Comparison of ENCODE assay signal across 16 cellular contexts in genomic region chr15:59892995-59893394, GRCh38.
DNase-seq lines count a peak whose midpoint lies in the region; ATAC-seq, FAIRE-seq and TF ChIP-seq lines count a peak whose summit lies in the region.
"Had no signal": no experiment of that assay in that cellular context is flagged by ENCODE, and none has a peak within 500 bp of the region (broad histone marks: within the 10 kb centered on the region; RNA-seq: fewer than 3 reads in every experiment).

No MANE protein-coding gene starts in this region.

- H3K79me2 ChIP-seq in keratinocyte (ENCODE audit: control insufficient read depth, insufficient read depth, low read length), result no peaks in the 10 kb centered on the region
- H3K79me2 ChIP-seq: parathyroid adenoma had no signal

- H3K4me1 Mint-ChIP-seq in CD8-positive, alpha-beta memory T cell, result no peaks in the 10 kb centered on the region
- H3K4me1 Mint-ChIP-seq in activated CD4-positive, alpha-beta memory T cell treated with anti-CD3 and anti-CD28 coated beads, Interleukin-2, amount 10 ng/mL, durations not matched to agents 7 days and 5 days, result no peaks in the 10 kb centered on the region

- CTCF ChIA-PET in CD8-positive, alpha-beta memory T cell (lab: Charles Lee), result no interaction called here
- CTCF ChIA-PET in activated CD4-positive, alpha-beta memory T cell treated with anti-CD3 and anti-CD28 coated beads, Interleukin-2, amount 10 ng/mL, durations not matched to agents 7 days and 5 days (lab: Charles Lee), result no interaction called here

- no peak overlapping the region for H3K27ac Mint-ChIP-seq in CD8-positive, alpha-beta memory T cell
- no peak overlapping the region for H3K27ac Mint-ChIP-seq in activated CD4-positive, alpha-beta memory T cell treated with anti-CD3 and anti-CD28 coated beads, Interleukin-2, amount 10 ng/mL, durations not matched to agents 7 days and 5 days

- dilution Hi-C loops in keratinocyte (cut with MboI; ENCODE audit: extremely low pct_ligation_motif_present, low sequenced_read_pairs), result no loop called here

- no peaks in the 10 kb centered on the region for H3K9me3 Mint-ChIP-seq in CD8-positive, alpha-beta memory T cell
- no peaks in the 10 kb centered on the region for H3K9me3 Mint-ChIP-seq in activated CD4-positive, alpha-beta memory T cell treated with anti-CD3 and anti-CD28 coated beads, Interleukin-2, amount 10 ng/mL, durations not matched to agents 7 days and 5 days

- H3K27me3 Mint-ChIP-seq in CD8-positive, alpha-beta memory T cell, result peaks cover 14 to 51% of the 10 kb centered on the region in 2 donors
- H3K27me3 Mint-ChIP-seq in activated CD4-positive, alpha-beta memory T cell treated with anti-CD3 and anti-CD28 coated beads, Interleukin-2, amount 10 ng/mL, durations not matched to agents 7 days and 5 days, result peaks cover 14% of the 10 kb centered on the region

- peaks cover 4% of the 10 kb centered on the region for H3K27me3 ChIP-seq in keratinocyte (ENCODE audit: control insufficient read depth, extremely low read depth, insufficient read depth, low read length)
- no peaks in the 10 kb centered on the region for H3K27me3 ChIP-seq in CD8-positive, alpha-beta memory T cell (ENCODE audit: insufficient read depth, low read length, poor library complexity, severe bottlenecking)

- H3K36me3 Mint-ChIP-seq in CD8-positive, alpha-beta memory T cell, result no peaks in the 10 kb centered on the region
- H3K36me3 Mint-ChIP-seq in activated CD4-positive, alpha-beta memory T cell treated with anti-CD3 and anti-CD28 coated beads, Interleukin-2, amount 10 ng/mL, durations not matched to agents 7 days and 5 days (ENCODE audit: low read depth), result no peaks in the 10 kb centered on the region

- FAIRE-seq in keratinocyte (lab: Jason Lieb, UNC), result peak; percentile 44
- FAIRE-seq: endometrium, GM18507 had no signal

- in situ Hi-C loops in astrocyte of the spinal cord (cut with HindIII; ENCODE audit: low sequenced_read_pairs), result no loop called here

- no peaks in the 10 kb centered on the region for H3K9me1 ChIP-seq in keratinocyte (ENCODE audit: control insufficient read depth, extremely low read depth, insufficient read depth, low read length)

- no peaks in the 10 kb centered on the region for H4K20me1 ChIP-seq in keratinocyte (ENCODE audit: control insufficient read depth, extremely low read depth, insufficient read depth, low read length)

- no peak for TF ChIP-seq CTCF in astrocyte of the spinal cord (IDR thresholded peaks at IDR 0.05; ENCODE audit: low read depth, low read length)
- no peak for TF ChIP-seq CTCF in keratinocyte (optimal IDR thresholded peaks at IDR 0.05 in 1 of 3, IDR thresholded peaks at IDR 0.05 in 1 of 3, conservative IDR thresholded peaks at IDR 0.05 in 1 of 3; ENCODE audit: extremely low read depth in 1 of 3, insufficient read depth in 2 of 3, low read length in 3 of 3)

- H3K4me3 ChIP-seq in astrocyte of the spinal cord (ENCODE audit: low read depth, low read length), result no peak overlapping the region
- no peak overlapping the region for H3K4me3 ChIP-seq in keratinocyte (ENCODE audit: control insufficient read depth in 2 of 3, extremely low read depth in 1 of 3, insufficient read depth in 2 of 3, low read depth in 1 of 3, low read length in 3 of 3)
- H3K4me3 ChIP-seq in CD8-positive, alpha-beta memory T cell (ENCODE audit: low read length), result no peak overlapping the region
- H3K4me3 ChIP-seq: MG63 had no signal

- no peak overlapping the region for H3K4me3 Mint-ChIP-seq in CD8-positive, alpha-beta memory T cell
- H3K4me3 Mint-ChIP-seq in activated CD4-positive, alpha-beta memory T cell treated with anti-CD3 and anti-CD28 coated beads, Interleukin-2, amount 10 ng/mL, durations not matched to agents 7 days and 5 days, result no peak overlapping the region

- no peak overlapping the region for H3K4me2 ChIP-seq in keratinocyte (ENCODE audit: control insufficient read depth, extremely low read depth, insufficient read depth, low read depth, low read length)

- no peaks in the 10 kb centered on the region for H3K9me3 ChIP-seq in keratinocyte (ENCODE audit: control insufficient read depth, low read depth, low read length)
- H3K9me3 ChIP-seq in CD8-positive, alpha-beta memory T cell (ENCODE audit: low read length), result no peaks in the 10 kb centered on the region
- H3K9me3 ChIP-seq: MG63 had no signal

- H3K4me1 ChIP-seq in keratinocyte (ENCODE audit: control insufficient read depth, extremely low read depth, insufficient read depth, low read length), result no peaks in the 10 kb centered on the region
- no peaks in the 10 kb centered on the region for H3K4me1 ChIP-seq in CD8-positive, alpha-beta memory T cell (ENCODE audit: insufficient read depth, low read length)
- H3K4me1 ChIP-seq: parathyroid adenoma had no signal

- H3K36me3 ChIP-seq in keratinocyte (ENCODE audit: control insufficient read depth in 2 of 2, extremely low read depth in 1 of 2, insufficient read depth in 2 of 2, low read length in 2 of 2), result no peaks in the 10 kb centered on the region
- H3K36me3 ChIP-seq in CD8-positive, alpha-beta memory T cell (ENCODE audit: insufficient read depth, low read length), result no peaks in the 10 kb centered on the region
- H3K36me3 ChIP-seq: MG63 had no signal

- H3K9ac ChIP-seq in keratinocyte (ENCODE audit: control insufficient read depth, extremely low read depth, insufficient read depth, low read length), result no peak overlapping the region
- H3K9ac ChIP-seq: parathyroid adenoma had no signal

- ATAC-seq in GM21717 (IDR thresholded peaks at IDR 0.05; ENCODE audit: unreplicated experiment) (no peak), GM18517 (IDR thresholded peaks at IDR 0.05; ENCODE audit: unreplicated experiment) (no peak)
- ATAC-seq: Panc1 had no signal

- H2AFZ ChIP-seq in keratinocyte (ENCODE audit: control insufficient read depth, low read length), result no peak overlapping the region
- H2AFZ ChIP-seq: parathyroid adenoma had no signal

- H3K27ac ChIP-seq in keratinocyte (ENCODE audit: control insufficient read depth, insufficient read depth, low read length), result no peak overlapping the region
- H3K27ac ChIP-seq in CD8-positive, alpha-beta memory T cell (ENCODE audit: low read depth, low read length), result no peak overlapping the region
- H3K27ac ChIP-seq: parathyroid adenoma had no signal

- peak; percentile 14 for DNase-seq in AG08395 (ENCODE audit: low spot score)
- peak; percentile 7 for DNase-seq in HT1080 (ENCODE audit: low read depth)
- DNase-seq in astrocyte of the spinal cord (ENCODE audit: low read depth, low spot score), result peak; percentile 18
- DNase-seq in keratinocyte (ENCODE audit: low read depth, low spot score), result no peak
- DNase-seq in CD8-positive, alpha-beta memory T cell, result no peak
- no peak for DNase-seq in activated CD4-positive, alpha-beta memory T cell treated with anti-CD3 and anti-CD28 coated beads, Interleukin-2, amount 10 ng/mL, durations not matched to agents 7 days and 5 days
- DNase-seq: amygdala, hippocampal formation, MG63, NCI-H226 had no signal

- POLR2A ChIA-PET in CD8-positive, alpha-beta memory T cell (lab: Charles Lee), result no interaction called here
- POLR2A ChIA-PET in activated CD4-positive, alpha-beta memory T cell treated with anti-CD3 and anti-CD28 coated beads, Interleukin-2, amount 10 ng/mL, durations not matched to agents 7 days and 5 days (lab: Charles Lee), result no interaction called here

Comparison
In these comparisons a context has a peak if more than half of its experiments do, and no peak if none do; other contexts are left out.
1. DNase-seq: peak in AG08395 (single experiment), HT1080 (single experiment) and astrocyte of the spinal cord (single experiment); none in keratinocyte (single experiment), CD8-positive, alpha-beta memory T cell (0 of 5) and activated CD4-positive, alpha-beta memory T cell treated with anti-CD3 and anti-CD28 coated beads, Interleukin-2, amount 10 ng/mL, durations not matched to agents 7 days and 5 days (single experiment).